Comparison of ENCODE assay signal across 14 cellular contexts in the genomic region with DNA sequence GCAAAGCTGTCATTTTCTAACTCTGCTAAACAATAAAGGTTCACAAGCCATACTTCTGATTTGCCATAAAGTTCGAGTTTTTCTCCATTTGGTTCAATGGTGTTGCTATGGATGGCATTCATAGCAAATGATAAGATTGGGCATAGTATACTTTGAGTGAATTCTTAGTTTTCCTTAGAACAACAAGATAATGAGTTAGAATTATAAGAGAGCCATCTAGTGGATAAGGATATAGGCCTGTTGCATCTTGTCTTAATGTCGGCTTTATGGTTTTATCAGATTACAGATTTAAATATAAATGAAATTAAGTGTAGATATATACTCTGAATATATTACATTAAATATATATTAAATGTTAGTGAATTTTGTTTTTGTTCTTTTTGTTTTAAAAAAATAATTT.
DNase-seq lines count a peak whose midpoint lies in the region; TF ChIP-seq lines count a peak whose summit lies in the region.
"Had no signal": no experiment of that assay in that cellular context is flagged by ENCODE, and none has a peak within 500 bp of the region (broad histone marks: within the 10 kb centered on the region; RNA-seq: fewer than 3 reads in every experiment).

No MANE protein-coding gene starts in this region.

- TF ChIP-seq POLR2A in tibial nerve (IDR thresholded peaks at IDR 0.05): no peak

- H3K9me3 Mint-ChIP-seq in endodermal cell: no peaks in the 10 kb centered on the region
- H3K9me3 Mint-ChIP-seq in progenitor cell of endocrine pancreas (ENCODE audit: low read depth): no peaks in the 10 kb centered on the region
- H3K9me3 Mint-ChIP-seq: stimulated activated naive CD8-positive, alpha-beta T cell treated with anti-CD3 and anti-CD28 coated beads, Interleukin-15, Interleukin-2, amounts not matched to agents 100 ng/mL and 50 ng/mL, for 24 hours had no signal

- H3K36me3 Mint-ChIP-seq in endodermal cell (ENCODE audit: low read depth): no peaks in the 10 kb centered on the region
- no peaks in the 10 kb centered on the region for H3K36me3 Mint-ChIP-seq in progenitor cell of endocrine pancreas (ENCODE audit: insufficient read depth)

- no peaks in the 10 kb centered on the region for H3K79me2 ChIP-seq in OCI-LY3 (ENCODE audit: low read length)

- no peaks in the 10 kb centered on the region for H4K20me1 ChIP-seq in OCI-LY3 (ENCODE audit: insufficient read depth, low read length)

- H3K27me3 ChIP-seq in OCI-LY3 (ENCODE audit: low read depth, low read length) (no peaks in the 10 kb centered on the region), endodermal cell (ENCODE audit: control insufficient read depth, insufficient read depth, low read length, poor library complexity, severe bottlenecking) (no peaks in the 10 kb centered on the region), tibial nerve (no peaks in the 10 kb centered on the region)
- H3K27me3 ChIP-seq: neutrophil had no signal

- H3K27ac Mint-ChIP-seq in endodermal cell (no peak overlapping the region), progenitor cell of endocrine pancreas (no peak overlapping the region)
- H3K27ac Mint-ChIP-seq: stimulated activated naive CD8-positive, alpha-beta T cell treated with anti-CD3 and anti-CD28 coated beads, Interleukin-15, Interleukin-2, amounts not matched to agents 100 ng/mL and 50 ng/mL, for 24 hours had no signal

- DNase-seq in DMS 273 (lab: John Stamatoyannopoulos, UW; ENCODE audit: unreplicated experiment): peak; percentile 5
- no peak for DNase-seq in DMS 273 treated with DMSO at 0.1 percent for 48 hours (lab: John Stamatoyannopoulos, UW)
- no peak for DNase-seq in endodermal cell
- no peak for DNase-seq in progenitor cell of endocrine pancreas (ENCODE audit: low spot score, unreplicated experiment)
- DNase-seq in RPMI8226: no peak
- DNase-seq in tibial nerve (ENCODE audit: low spot score in 2 of 2): no peak
- DNase-seq in NCI-H345 (lab: John Stamatoyannopoulos, UW): no peak
- DNase-seq: 8988T, adrenal gland, erythroblast, T-helper 9 cell had no signal

- H3K4me3 ChIP-seq in OCI-LY3 (ENCODE audit: low read length) (no peak overlapping the region), endodermal cell (ENCODE audit: low read length) (no peak overlapping the region), tibial nerve (no peak overlapping the region)
- H3K4me3 ChIP-seq: adrenal gland had no signal

- H3K4me1 Mint-ChIP-seq in endodermal cell: peaks cover 5% of the 10 kb centered on the region
- no peaks in the 10 kb centered on the region for H3K4me1 Mint-ChIP-seq in progenitor cell of endocrine pancreas (ENCODE audit: low read depth)

- H3K9me3 ChIP-seq in OCI-LY3 (ENCODE audit: insufficient read depth, low read length) (no peaks in the 10 kb centered on the region), endodermal cell (ENCODE audit: control insufficient read depth, low read length) (no peaks in the 10 kb centered on the region), tibial nerve (no peaks in the 10 kb centered on the region)
- H3K9me3 ChIP-seq: adrenal gland, neutrophil had no signal

- no peak overlapping the region for H2AFZ ChIP-seq in OCI-LY3 (ENCODE audit: low read depth, low read length)

- H3K9ac ChIP-seq in OCI-LY3 (ENCODE audit: low read length): no peak overlapping the region
- H3K9ac ChIP-seq in endodermal cell (ENCODE audit: extremely low read depth, low read length, poor library complexity, severe bottlenecking): no peak overlapping the region

- TF ChIP-seq EP300 in tibial nerve (IDR thresholded peaks at IDR 0.05): no peak

- H3K4me2 ChIP-seq in OCI-LY3 (ENCODE audit: low read length): no peak overlapping the region

- H3K4me1 ChIP-seq in OCI-LY3 (ENCODE audit: low read length): no peaks in the 10 kb centered on the region
- H3K4me1 ChIP-seq in endodermal cell (ENCODE audit: control insufficient read depth, insufficient read depth, low read length): no peaks in the 10 kb centered on the region
- H3K4me1 ChIP-seq in tibial nerve: no peaks in the 10 kb centered on the region
- H3K4me1 ChIP-seq: adrenal gland had no signal

- H3K27me3 Mint-ChIP-seq in endodermal cell (ENCODE audit: insufficient read depth) (peaks cover 76% of the 10 kb centered on the region), progenitor cell of endocrine pancreas (no peaks in the 10 kb centered on the region)
- H3K27me3 Mint-ChIP-seq: stimulated activated naive CD8-positive, alpha-beta T cell treated with anti-CD3 and anti-CD28 coated beads, Interleukin-15, Interleukin-2, amounts not matched to agents 100 ng/mL and 50 ng/mL, for 24 hours had no signal

- H3K27ac ChIP-seq in OCI-LY3 (ENCODE audit: low read length) (no peak overlapping the region), endodermal cell (ENCODE audit: low read depth, low read length) (no peak overlapping the region), tibial nerve (no peak overlapping the region)
- H3K27ac ChIP-seq: adrenal gland, neutrophil had no signal

- 43% methylated on average over 1 of the region's 2 CpGs; no CpG with 5 or more reads in 1 of the 2 experiments for WGBS in endodermal cell (ENCODE audit: insufficient coverage in 1 of 2, insufficient read length in 1 of 2), 2 experiments
- WGBS in tibial nerve, 2 donors: 52 to 65% methylated on average over 2 of the region's 2 CpGs

- TF ChIP-seq CTCF in OCI-LY3 (IDR thresholded peaks at IDR 0.05; ENCODE audit: low read depth, low read length): peak; percentile 45
- peak; percentile 69 for TF ChIP-seq CTCF in endodermal cell (conservative IDR thresholded peaks at IDR 0.05)
- peak; percentile 37 for TF ChIP-seq CTCF in progenitor cell of endocrine pancreas (IDR thresholded peaks at IDR 0.05; ENCODE audit: unreplicated experiment)
- TF ChIP-seq CTCF in tibial nerve (IDR thresholded peaks at IDR 0.05): peak in 1 of 5 experiments; percentile 23

- H3K4me3 Mint-ChIP-seq in endodermal cell: no peak overlapping the region
- no peak overlapping the region for H3K4me3 Mint-ChIP-seq in progenitor cell of endocrine pancreas (ENCODE audit: low read depth)
- H3K4me3 Mint-ChIP-seq: stimulated activated naive CD8-positive, alpha-beta T cell treated with anti-CD3 and anti-CD28 coated beads, Interleukin-15, Interleukin-2, amounts not matched to agents 100 ng/mL and 50 ng/mL, for 24 hours had no signal

- H3K36me3 ChIP-seq in OCI-LY3 (replicated peaks; ENCODE audit: low read depth, low read length): no peaks in the 10 kb centered on the region
- no peaks in the 10 kb centered on the region for H3K36me3 ChIP-seq in endodermal cell (ENCODE audit: control insufficient read depth, insufficient read depth, low read length)
- no peaks in the 10 kb centered on the region for H3K36me3 ChIP-seq in tibial nerve
- H3K36me3 ChIP-seq: adrenal gland, neutrophil had no signal
